8 cellular contexts compared by ENCODE assay signal in genomic region chr2:47173986-47174730, GRCh38. TPM values are rescaled to one million over a fixed set of nuclear protein-coding genes. Genes with fewer than 3 reads are reported as not detected.
DNase-seq lines count a peak whose midpoint lies in the region; ATAC-seq and TF ChIP-seq lines count a peak whose summit lies in the region.

No MANE protein-coding gene starts in this region.

- peaks cover 5% of the 10 kb centered on the region for H3K36me3 Mint-ChIP-seq in natural killer cell treated with Interleukin-12 subunit alpha and Interleukin-12 subunit beta and Interleukin-15 and Interleukin-18, amount 100 ng/mL, for 72 hours

- H3K27me3 Mint-ChIP-seq in natural killer cell treated with Interleukin-12 subunit alpha and Interleukin-12 subunit beta and Interleukin-15 and Interleukin-18, amount 100 ng/mL, for 72 hours, result no peaks in the 10 kb centered on the region

- H3K36me3 ChIP-seq in BJ (ENCODE audit: control insufficient read depth, insufficient read depth, low read length) (peaks cover 1% of the 10 kb centered on the region), MM.1S (replicated peaks; ENCODE audit: insufficient read depth, low read length) (peaks cover 5% of the 10 kb centered on the region; the same call in 1 of the 2 replicates), colonic mucosa (no peaks in the 10 kb centered on the region)

- peaks cover 40% of the 10 kb centered on the region for H3F3A ChIP-seq in MM.1S (ENCODE audit: insufficient read depth, low read length)

- TF ChIP-seq CTCF in BJ (IDR thresholded peaks at IDR 0.05; ENCODE audit: insufficient read depth, low read depth, low read length) (no peak), MM.1S (IDR thresholded peaks at IDR 0.05; ENCODE audit: low read length) (no peak), colonic mucosa (IDR thresholded peaks at IDR 0.05) (no peak), GM10248 (IDR thresholded peaks at IDR 0.05; ENCODE audit: control extremely low read depth, extremely low read depth, low read depth, missing control alignments) (no peak)

- no peak overlapping the region for H2AFZ ChIP-seq in MM.1S (ENCODE audit: low read length)

- H3K9me2 ChIP-seq in MM.1S (replicated peaks; ENCODE audit: insufficient read depth, low read length), result no peaks in the 10 kb centered on the region

- ATAC-seq in natural killer cell treated with Interleukin-12 subunit alpha and Interleukin-12 subunit beta and Interleukin-15 and Interleukin-18, amount 100 ng/mL, for 72 hours, result no peak

- CTCF ChIA-PET in BJ (lab: Yijun Ruan, JAX), result no interaction called here
- CTCF ChIA-PET in GM10248 (lab: Yijun Ruan, JAX), result interaction anchor here (1.9 kb wide), 1 partner anchor 8 kb away, joined by 9 read pairs; no protein-coding TSS in a partner anchor

- peak overlapping the region; percentile 67 for H3K4me2 ChIP-seq in MM.1S (ENCODE audit: low read depth, low read length)

- H3K4me1 Mint-ChIP-seq in natural killer cell treated with Interleukin-12 subunit alpha and Interleukin-12 subunit beta and Interleukin-15 and Interleukin-18, amount 100 ng/mL, for 72 hours (ENCODE audit: low read depth in 2 of 2), result peaks cover 55 to 69% of the 10 kb centered on the region in 2 donors

- DNase-seq in BJ (ENCODE audit: low read depth) (no peak), MM.1S (peak; percentile 12), colonic mucosa (no peak), GM10248 (ENCODE audit: extremely low spot score) (no peak), NCI-H2196 (lab: John Stamatoyannopoulos, UW; ENCODE audit: unreplicated experiment) (no peak), NCI-H1930 (lab: John Stamatoyannopoulos, UW) (no peak)
- DNase-seq in natural killer cell treated with Interleukin-12 subunit alpha and Interleukin-12 subunit beta and Interleukin-15 and Interleukin-18, amount 100 ng/mL, for 72 hours (ENCODE audit: low spot score), result no peak
- DNase-seq in stimulated activated CD4-positive, alpha-beta T cell treated with anti-CD3 and anti-CD28 coated beads, Interleukin-4, amount 100 ng/mL, for 1 hour, result no peak

- no peaks in the 10 kb centered on the region for H3K9me3 Mint-ChIP-seq in natural killer cell treated with Interleukin-12 subunit alpha and Interleukin-12 subunit beta and Interleukin-15 and Interleukin-18, amount 100 ng/mL, for 72 hours

- H3K27ac ChIP-seq in MM.1S (ENCODE audit: low read length), result peak overlapping the region; percentile 76; the same call in 1 of the 2 replicates
- H3K27ac ChIP-seq in colonic mucosa, result peak overlapping the region; percentile 98

- peaks cover 70% of the 10 kb centered on the region for H3K79me2 ChIP-seq in MM.1S (ENCODE audit: low read length)

- H3K4me3 Mint-ChIP-seq in natural killer cell treated with Interleukin-12 subunit alpha and Interleukin-12 subunit beta and Interleukin-15 and Interleukin-18, amount 100 ng/mL, for 72 hours, result peak overlapping the region; percentile 84

- H3K27me3 ChIP-seq in BJ (ENCODE audit: control insufficient read depth, insufficient read depth, low read length) (no peaks in the 10 kb centered on the region), MM.1S (replicated peaks; ENCODE audit: insufficient read depth, low read length) (no peaks in the 10 kb centered on the region), colonic mucosa (no peaks in the 10 kb centered on the region)

- intact Hi-C loops in colonic mucosa (cut with DNase I), result no loop called here

- peak overlapping the region; percentile 96 to 98 for H3K27ac Mint-ChIP-seq in natural killer cell treated with Interleukin-12 subunit alpha and Interleukin-12 subunit beta and Interleukin-15 and Interleukin-18, amount 100 ng/mL, for 72 hours

- no peaks in the 10 kb centered on the region for H3K9me3 ChIP-seq in MM.1S (replicated peaks; ENCODE audit: insufficient read depth, low read length)
- no peaks in the 10 kb centered on the region for H3K9me3 ChIP-seq in colonic mucosa

- POLR2A ChIA-PET in BJ (lab: Charles Lee) (interaction anchor here (0.6 to 1.1 kb wide), 3 partner anchors 41 to 188 kb away, joined by 3 to 7 read pairs (median 4); no protein-coding TSS in a partner anchor), GM10248 (lab: Yijun Ruan, JAX) (interaction anchor here (1.1 kb wide), 1 partner anchor 135 kb away, joined by 3 read pairs; no protein-coding TSS in a partner anchor)

- H3K4me3 ChIP-seq in BJ (ENCODE audit: low read depth, low read length), result peak overlapping the region; percentile 93
- peak overlapping the region; percentile 92 for H3K4me3 ChIP-seq in MM.1S (ENCODE audit: low read length)
- H3K4me3 ChIP-seq in colonic mucosa, result peak overlapping the region; percentile 85

- H3K9ac ChIP-seq in MM.1S (ENCODE audit: low read length), result peak overlapping the region; percentile 87; the same call in 1 of the 2 replicates
- peak overlapping the region in 1 of 2 donors; percentile 99 for H3K9ac ChIP-seq in colonic mucosa (ENCODE audit: low read depth in 2 of 2, low read length in 2 of 2)

- peaks cover 60% of the 10 kb centered on the region for H4K20me1 ChIP-seq in MM.1S (ENCODE audit: insufficient read depth, low read length)

- peaks cover 52% of the 10 kb centered on the region for H3K4me1 ChIP-seq in MM.1S (ENCODE audit: low read length)
- peaks cover 31% of the 10 kb centered on the region for H3K4me1 ChIP-seq in colonic mucosa

RNA-seq across cellular contexts. Expression of gene CALM2, which starts 2.2 kb away (rescaled TPM):
- 352 and 844 TPM in 2 replicates for polyA plus RNA-seq in BJ (2011; rRNA removed)
- 109 and 136 TPM in 2 replicates for polyA minus RNA-seq in BJ (2011; rRNA and poly(A)+ RNA removed)
- 100 to 1,000 TPM; 644 to 833 TPM for total RNA-seq in colonic mucosa
- total RNA-seq in natural killer cell treated with Interleukin-12 subunit alpha and Interleukin-12 subunit beta and Interleukin-15 and Interleukin-18, amount 100 ng/mL, for 72 hours, result 100 to 1,000 TPM; 226 to 330 TPM

RNA-seq across cellular contexts. Expression of gene STPG4, which starts 19.1 kb away (rescaled TPM):
- 0.06 TPM in 2 replicates for polyA plus RNA-seq in BJ (2011; rRNA removed)
- 0.26 and 0.33 TPM in 2 replicates for polyA minus RNA-seq in BJ (2011; rRNA and poly(A)+ RNA removed)
- total RNA-seq in colonic mucosa, result under 1 TPM; 0.21 to 0.47 TPM
- under 1 TPM in 1 of 2 donors, not detected in 1; 0.29 TPM for total RNA-seq in natural killer cell treated with Interleukin-12 subunit alpha and Interleukin-12 subunit beta and Interleukin-15 and Interleukin-18, amount 100 ng/mL, for 72 hours
